In the genomic region with DNA sequence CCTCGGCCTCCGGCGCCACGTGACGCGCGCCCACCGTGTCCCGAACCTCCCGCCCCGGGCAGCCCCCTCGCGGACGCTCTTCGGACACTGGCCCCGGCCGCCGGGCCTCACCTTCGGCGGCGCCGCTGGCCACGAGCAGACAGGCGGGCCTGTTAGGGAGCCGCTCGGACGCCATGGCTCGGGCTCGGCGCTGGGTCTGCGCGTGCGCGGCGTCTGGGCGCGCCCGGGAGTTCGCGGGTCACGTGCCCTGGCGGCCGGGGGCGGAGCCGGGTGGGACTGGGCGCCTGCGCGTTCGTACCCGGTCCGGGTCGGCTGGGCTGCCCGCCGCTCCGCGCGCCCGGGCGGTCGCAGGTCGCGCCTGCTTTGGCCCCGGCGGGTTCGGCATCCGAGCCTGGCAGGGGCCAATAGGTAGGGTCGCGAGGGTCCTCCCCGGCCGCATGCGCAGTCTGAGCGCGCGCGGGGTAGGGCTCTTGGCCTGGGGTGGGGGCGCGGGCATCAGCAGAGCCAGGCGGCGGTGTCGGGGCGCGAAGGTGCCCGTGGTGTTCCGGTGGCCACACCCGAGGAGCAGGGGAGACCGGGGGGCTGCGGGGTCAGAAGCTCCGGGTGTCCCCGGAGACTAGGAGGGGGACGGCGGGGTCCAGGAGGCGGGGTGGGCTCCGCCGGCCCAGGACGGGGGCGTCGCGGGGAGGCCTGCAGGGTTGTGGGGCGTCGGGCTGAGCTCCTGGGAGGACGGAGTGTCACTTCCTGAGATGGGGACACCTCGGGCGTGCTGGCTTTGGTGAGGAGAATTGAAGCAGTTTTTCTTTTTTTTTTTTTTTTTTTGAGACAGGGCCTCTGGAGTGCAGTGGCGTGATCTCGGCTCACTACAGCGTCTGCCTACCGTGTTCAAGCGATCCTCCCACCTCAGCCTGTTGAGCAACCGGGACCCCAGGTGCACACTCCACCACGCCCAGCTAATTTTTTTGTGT, we compare ENCODE assay signal across 8 cellular contexts. TPM values are rescaled to one million over a fixed set of nuclear protein-coding genes. Genes with fewer than 3 reads are reported as not detected.
DNase-seq lines count a peak whose midpoint lies in the region; ATAC-seq and TF ChIP-seq lines count a peak whose summit lies in the region.

A gene with protein sequence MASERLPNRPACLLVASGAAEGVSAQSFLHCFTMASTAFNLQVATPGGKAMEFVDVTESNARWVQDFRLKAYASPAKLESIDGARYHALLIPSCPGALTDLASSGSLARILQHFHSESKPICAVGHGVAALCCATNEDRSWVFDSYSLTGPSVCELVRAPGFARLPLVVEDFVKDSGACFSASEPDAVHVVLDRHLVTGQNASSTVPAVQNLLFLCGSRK (minus strand): TSS at position 200 of the 968 bp plus-strand sequence. CDS start 25 bp downstream, at position 175.

- H3K27ac ChIP-seq in ascending aorta: peak within 1 kb of the TSS; percentile 56 to 75

- peaks cover 0 to 6% of the 10 kb centered on the region in 2 donors for H3K36me3 ChIP-seq in ascending aorta

- peak within 1 kb of the TSS; percentile 65 to 88 for H3K4me3 ChIP-seq in ascending aorta

- ATAC-seq in GM18498 (IDR thresholded peaks at IDR 0.05; ENCODE audit: unreplicated experiment) (peak; percentile 80), HG02884 (IDR thresholded peaks at IDR 0.05; ENCODE audit: unreplicated experiment) (peak; percentile 55)

- H3K9me3 ChIP-seq in ascending aorta: no peaks in the 10 kb centered on the region

- no peaks in the 10 kb centered on the region for H3K27me3 ChIP-seq in ascending aorta

- no peak for TF ChIP-seq CTCF in ascending aorta (IDR thresholded peaks at IDR 0.05)

- intact Hi-C loops in ascending aorta (cut with DNase I): loop anchor here (1.0 to 2.0 kb wide), 4 partner anchors 19 to 49 kb away; a partner anchor contains a TSS

- H3K4me1 ChIP-seq in ascending aorta: peaks cover 8 to 23% of the 10 kb centered on the region in 2 donors

- DNase-seq in NCI-H1694 treated with DMSO at 0.1 percent for 48 hours (lab: John Stamatoyannopoulos, UW): peak; percentile 57
- DNase-seq in T-helper 22 cell (ENCODE audit: low read depth): peak; percentile 85
- DNase-seq in ascending aorta (ENCODE audit: low spot score in 2 of 2): peak; percentile 49 to 94
- peak; percentile 100 for DNase-seq in hepatic stellate cell (ENCODE audit: low spot score)
- peak; percentile 86 for DNase-seq in retina
- no peak for DNase-seq in OCI-M2 (lab: John Stamatoyannopoulos, UW; ENCODE audit: unreplicated experiment)

RNA-seq across cellular contexts. Expression of the gene that starts here (rescaled TPM):
- 12.2 TPM for total RNA-seq in ascending aorta
